ENCODE assay signal across 8 cellular contexts in the genomic region with DNA sequence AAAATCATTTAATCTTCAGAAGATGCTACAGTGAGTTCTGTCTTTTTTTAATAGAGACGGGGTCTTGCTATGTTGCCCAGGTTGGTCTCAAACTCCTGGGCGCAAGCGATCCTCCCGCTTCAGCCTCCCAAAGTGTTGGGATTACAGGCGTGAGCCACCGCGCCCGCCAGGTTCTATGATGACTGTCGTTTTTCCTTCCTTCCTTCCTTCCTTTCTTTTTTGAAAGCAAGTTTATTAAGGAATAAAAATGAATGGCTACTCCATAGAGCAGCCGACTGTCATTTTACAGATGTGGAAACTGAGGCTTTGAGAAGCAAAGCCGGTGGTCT. TPM values are rescaled to one million over a fixed set of nuclear protein-coding genes. Genes with fewer than 3 reads are reported as not detected.
A peak's percentile ranks its signal among the peaks of the same experiment; 100 is the strongest.
DNase-seq lines count a peak whose midpoint lies in the region; ATAC-seq and TF ChIP-seq lines count a peak whose summit lies in the region.

No MANE protein-coding gene starts in this region.

- H3K36me3 Mint-ChIP-seq in activated CD4-positive, alpha-beta T cell treated with anti-CD3 and anti-CD28 coated beads, Interleukin-2, amount 10 ng/mL, durations not matched to agents 24 days and 14 days (ENCODE audit: low read depth), result peaks cover 1% of the 10 kb centered on the region
- no peaks in the 10 kb centered on the region for H3K36me3 Mint-ChIP-seq in activated CD8-positive, alpha-beta T cell treated with anti-CD3 and anti-CD28 coated beads for 36 hours (ENCODE audit: low read depth)

- peak overlapping the region in 2 of 5 donors; percentile 56 to 64 for H3K9ac ChIP-seq in subcutaneous abdominal adipose tissue (ENCODE audit: low read length in 5 of 5)

- no peak for TF ChIP-seq CTCF in activated CD8-positive, alpha-beta T cell treated with anti-CD3 and anti-CD28 coated beads for 36 hours (IDR thresholded peaks at IDR 0.05)
- no peak for TF ChIP-seq CTCF in gastroesophageal sphincter (IDR thresholded peaks at IDR 0.05)

- H3K4me1 ChIP-seq in subcutaneous abdominal adipose tissue (ENCODE audit: control insufficient read depth in 5 of 5, insufficient read depth in 5 of 5, low read length in 5 of 5), result peaks cover 0 to 33% (median 29%) of the 10 kb centered on the region in 5 donors
- peaks cover 3 to 44% (median 9%) of the 10 kb centered on the region in 3 donors for H3K4me1 ChIP-seq in gastroesophageal sphincter

- peaks cover 12% of the 10 kb centered on the region for H3K4me1 Mint-ChIP-seq in activated CD4-positive, alpha-beta T cell treated with anti-CD3 and anti-CD28 coated beads, Interleukin-2, amount 10 ng/mL, durations not matched to agents 24 days and 14 days
- peaks cover 18% of the 10 kb centered on the region for H3K4me1 Mint-ChIP-seq in activated CD8-positive, alpha-beta T cell treated with anti-CD3 and anti-CD28 coated beads for 36 hours (ENCODE audit: low read depth)

- ATAC-seq in activated CD8-positive, alpha-beta T cell treated with anti-CD3 and anti-CD28 coated beads for 36 hours, result no peak
- ATAC-seq in GM18868 (IDR thresholded peaks at IDR 0.05; ENCODE audit: unreplicated experiment), result no peak
- no peak for ATAC-seq in HG03457 (IDR thresholded peaks at IDR 0.05; ENCODE audit: unreplicated experiment)
- ATAC-seq in gastroesophageal sphincter, result no peak

- WGBS in gastroesophageal sphincter (ENCODE audit: low coverage in 1 of 2), 2 donors, result 71% methylated on average over 7 of the region's 11 CpGs; no CpG with 5 or more reads in 1 of the 2 donors

- CTCF ChIA-PET in activated CD8-positive, alpha-beta T cell treated with anti-CD3 and anti-CD28 coated beads for 36 hours (lab: Charles Lee), result no interaction called here

- no peak for DNase-seq in activated CD4-positive, alpha-beta T cell treated with anti-CD3 and anti-CD28 coated beads, Interleukin-2, amount 10 ng/mL, durations not matched to agents 24 days and 14 days
- no peak for DNase-seq in activated CD4-positive, alpha-beta T cell treated with anti-CD3 and anti-CD28 coated beads, Interleukin-2, amount 50 U/mL, for 48 hours
- no peak for DNase-seq in activated CD8-positive, alpha-beta T cell treated with anti-CD3 and anti-CD28 coated beads for 36 hours

- H3K9me3 Mint-ChIP-seq in activated CD4-positive, alpha-beta T cell treated with anti-CD3 and anti-CD28 coated beads, Interleukin-2, amount 10 ng/mL, durations not matched to agents 24 days and 14 days, result no peaks in the 10 kb centered on the region
- H3K9me3 Mint-ChIP-seq in activated CD8-positive, alpha-beta T cell treated with anti-CD3 and anti-CD28 coated beads for 36 hours, result no peaks in the 10 kb centered on the region

- peak overlapping the region; percentile 56 for H3K4me3 Mint-ChIP-seq in activated CD4-positive, alpha-beta T cell treated with anti-CD3 and anti-CD28 coated beads, Interleukin-2, amount 10 ng/mL, durations not matched to agents 24 days and 14 days
- peak overlapping the region; percentile 60 for H3K4me3 Mint-ChIP-seq in activated CD8-positive, alpha-beta T cell treated with anti-CD3 and anti-CD28 coated beads for 36 hours

- no peak overlapping the region for H3K27ac Mint-ChIP-seq in activated CD4-positive, alpha-beta T cell treated with anti-CD3 and anti-CD28 coated beads, Interleukin-2, amount 10 ng/mL, durations not matched to agents 24 days and 14 days
- H3K27ac Mint-ChIP-seq in activated CD8-positive, alpha-beta T cell treated with anti-CD3 and anti-CD28 coated beads for 36 hours, result no peak overlapping the region

- intact Hi-C loops in activated CD4-positive, alpha-beta T cell treated with anti-CD3 and anti-CD28 coated beads, Interleukin-2, amount 10 ng/mL, durations not matched to agents 24 days and 14 days (cut with micrococcal nuclease), result no loop called here
- intact Hi-C loops in activated CD8-positive, alpha-beta T cell treated with anti-CD3 and anti-CD28 coated beads for 36 hours (cut with micrococcal nuclease), result loop anchor here (2.0 kb wide), 1 partner anchor 17 kb away; no protein-coding TSS in a partner anchor

- no peak for TF ChIP-seq POLR2A in gastroesophageal sphincter (IDR thresholded peaks at IDR 0.05)

- TF ChIP-seq EP300 in gastroesophageal sphincter (IDR thresholded peaks at IDR 0.05), result no peak

- no peaks in the 10 kb centered on the region for H3K9me3 ChIP-seq in iPS-18c (ENCODE audit: control insufficient read depth, insufficient read depth, low read length)
- no peaks in the 10 kb centered on the region for H3K9me3 ChIP-seq in subcutaneous abdominal adipose tissue (ENCODE audit: control insufficient read depth in 5 of 5, low read length in 5 of 5)
- no peaks in the 10 kb centered on the region for H3K9me3 ChIP-seq in gastroesophageal sphincter

- H3K36me3 ChIP-seq in subcutaneous abdominal adipose tissue (ENCODE audit: control insufficient read depth in 5 of 5, insufficient read depth in 5 of 5, low read length in 5 of 5) (no peaks in the 10 kb centered on the region), gastroesophageal sphincter (peaks cover 0 to 4% of the 10 kb centered on the region in 2 donors)

- H3K27ac ChIP-seq in subcutaneous abdominal adipose tissue (ENCODE audit: low read depth, low read length), result no peak overlapping the region
- no peak overlapping the region for H3K27ac ChIP-seq in gastroesophageal sphincter

- H3K27me3 ChIP-seq in subcutaneous abdominal adipose tissue (ENCODE audit: control insufficient read depth in 5 of 5, insufficient read depth in 4 of 5, low read length in 5 of 5) (peaks cover 0 to 4% (median 0%) of the 10 kb centered on the region in 5 donors), gastroesophageal sphincter (no peaks in the 10 kb centered on the region)

- H3K4me3 ChIP-seq in iPS-18c (ENCODE audit: insufficient read depth, low read depth, low read length) (peak overlapping the region; percentile 61; the same call in 1 of the 2 replicates), subcutaneous abdominal adipose tissue (ENCODE audit: low read depth in 1 of 5, low read length in 5 of 5) (peak overlapping the region in 4 of 5 donors; percentile 59 to 71 (median 62)), gastroesophageal sphincter (peak overlapping the region in 1 of 2 donors; percentile 64)

- POLR2A ChIA-PET in activated CD8-positive, alpha-beta T cell treated with anti-CD3 and anti-CD28 coated beads for 36 hours (lab: Charles Lee), result interaction anchor here (1.3 kb wide), 1 partner anchor 14 kb away, joined by 3 read pairs; no protein-coding TSS in a partner anchor

- peaks cover 6% of the 10 kb centered on the region for H3K27me3 Mint-ChIP-seq in activated CD4-positive, alpha-beta T cell treated with anti-CD3 and anti-CD28 coated beads, Interleukin-2, amount 10 ng/mL, durations not matched to agents 24 days and 14 days
- H3K27me3 Mint-ChIP-seq in activated CD8-positive, alpha-beta T cell treated with anti-CD3 and anti-CD28 coated beads for 36 hours, result peaks cover 5% of the 10 kb centered on the region

RNA-seq across cellular contexts. Expression of gene GAMT, which starts 0.5 kb away (rescaled TPM):
- total RNA-seq in activated CD4-positive, alpha-beta T cell treated with anti-CD3 and anti-CD28 coated beads, Interleukin-2, amount 10 ng/mL, durations not matched to agents 24 days and 14 days, result 28.8 and 32.6 TPM in 2 replicates
- total RNA-seq in activated CD8-positive, alpha-beta T cell treated with anti-CD3 and anti-CD28 coated beads for 36 hours, result 10 to 100 TPM; 27.8 to 29.5 TPM
- total RNA-seq in gastroesophageal sphincter, result 10 to 100 TPM; 10.4 to 14.7 (median 10.9) TPM

RNA-seq across cellular contexts. Expression of gene DAZAP1, which starts 5.5 kb away (rescaled TPM):
- 299 and 323 TPM in 2 replicates for total RNA-seq in activated CD4-positive, alpha-beta T cell treated with anti-CD3 and anti-CD28 coated beads, Interleukin-2, amount 10 ng/mL, durations not matched to agents 24 days and 14 days
- total RNA-seq in activated CD8-positive, alpha-beta T cell treated with anti-CD3 and anti-CD28 coated beads for 36 hours, result 100 to 1,000 TPM; 263 to 283 TPM
- total RNA-seq in gastroesophageal sphincter, result 10 to 100 TPM; 45.3 to 75.4 (median 64.0) TPM

RNA-seq across cellular contexts. Expression of gene NDUFS7, which starts 18.1 kb away (rescaled TPM):
- total RNA-seq in activated CD4-positive, alpha-beta T cell treated with anti-CD3 and anti-CD28 coated beads, Interleukin-2, amount 10 ng/mL, durations not matched to agents 24 days and 14 days, result 108 and 110 TPM in 2 replicates
- 100 to 1,000 TPM; 113 to 120 TPM for total RNA-seq in activated CD8-positive, alpha-beta T cell treated with anti-CD3 and anti-CD28 coated beads for 36 hours
- 100 to 1,000 TPM in 1 of 4 donors, 10 to 100 TPM in 3; 77.7 to 106 (median 86.1) TPM for total RNA-seq in gastroesophageal sphincter

RNA-seq across cellular contexts. Expression of gene RPS15, which starts 36.3 kb away (rescaled TPM):
- 1,536 and 1,542 TPM in 2 replicates for total RNA-seq in activated CD4-positive, alpha-beta T cell treated with anti-CD3 and anti-CD28 coated beads, Interleukin-2, amount 10 ng/mL, durations not matched to agents 24 days and 14 days
- total RNA-seq in activated CD8-positive, alpha-beta T cell treated with anti-CD3 and anti-CD28 coated beads for 36 hours, result 1,000 to 10,000 TPM; 1,854 to 1,879 TPM
- total RNA-seq in gastroesophageal sphincter, result 1,000 to 10,000 TPM; 1,291 to 3,466 (median 2,344) TPM

RNA-seq across cellular contexts. Expression of gene APC2, which starts 48.1 kb away (rescaled TPM):
- 0.16 and 0.24 TPM in 2 replicates for total RNA-seq in activated CD4-positive, alpha-beta T cell treated with anti-CD3 and anti-CD28 coated beads, Interleukin-2, amount 10 ng/mL, durations not matched to agents 24 days and 14 days
- under 1 TPM; 0.07 to 0.29 TPM for total RNA-seq in activated CD8-positive, alpha-beta T cell treated with anti-CD3 and anti-CD28 coated beads for 36 hours
- total RNA-seq in gastroesophageal sphincter, result 1 to 10 TPM in 1 of 4 donors, under 1 TPM in 3; 0.02 to 1.2 (median 0.35) TPM
